Comparison of ENCODE assay signal across 1 cellular context in the genomic region with DNA sequence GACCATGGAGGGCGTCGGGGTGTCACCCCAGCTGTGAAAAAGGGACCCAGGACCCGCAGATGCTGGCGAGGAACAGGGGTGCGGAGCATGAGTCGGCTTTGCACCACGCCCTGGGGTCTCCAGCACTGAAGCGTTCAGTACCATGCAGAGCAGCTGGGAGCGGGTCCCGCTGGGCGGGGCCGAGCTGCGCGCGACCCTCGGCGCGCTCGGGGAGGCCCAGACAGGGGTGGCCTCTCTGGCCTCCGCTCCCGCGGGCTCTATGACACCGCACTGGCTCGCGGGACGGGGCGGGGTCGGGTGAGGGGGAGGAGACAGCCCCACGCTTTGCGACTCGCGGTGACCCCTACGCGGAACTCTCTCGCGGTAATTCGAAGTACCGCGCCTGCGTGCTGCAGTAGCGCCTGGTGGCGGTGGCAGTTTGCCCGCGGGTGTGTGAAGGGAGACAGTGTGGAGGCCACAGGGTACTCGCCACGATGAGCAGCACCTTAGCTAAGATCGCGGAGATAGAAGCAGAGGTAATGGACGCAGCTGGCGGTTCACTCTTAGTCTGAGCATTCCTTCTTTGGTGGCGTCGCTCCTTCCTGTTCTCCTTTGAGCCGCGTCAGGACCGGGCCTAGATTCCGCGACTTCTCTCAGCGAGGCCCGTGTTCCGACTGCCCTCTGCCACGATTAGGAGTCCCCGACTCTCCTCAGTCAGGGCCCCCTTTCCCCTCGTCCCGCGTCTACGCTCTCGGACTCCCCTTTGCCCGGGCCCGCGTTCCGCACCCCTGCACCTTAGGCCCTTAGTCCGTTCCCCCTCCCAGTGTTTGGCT.
TF ChIP-seq lines count a peak whose summit lies in the region.

A gene with protein sequence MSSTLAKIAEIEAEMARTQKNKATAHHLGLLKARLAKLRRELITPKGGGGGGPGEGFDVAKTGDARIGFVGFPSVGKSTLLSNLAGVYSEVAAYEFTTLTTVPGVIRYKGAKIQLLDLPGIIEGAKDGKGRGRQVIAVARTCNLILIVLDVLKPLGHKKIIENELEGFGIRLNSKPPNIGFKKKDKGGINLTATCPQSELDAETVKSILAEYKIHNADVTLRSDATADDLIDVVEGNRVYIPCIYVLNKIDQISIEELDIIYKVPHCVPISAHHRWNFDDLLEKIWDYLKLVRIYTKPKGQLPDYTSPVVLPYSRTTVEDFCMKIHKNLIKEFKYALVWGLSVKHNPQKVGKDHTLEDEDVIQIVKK (plus strand): TSS at position 394 of the 812 bp plus-strand sequence. CDS start 80 bp downstream, at position 474.

TF ChIP-seq in GM12878, 131 proteins besides CTCF, POLR2A, EP300 and RAD21 (continued from another document):
- TF ChIP-seq, protein P1, sequence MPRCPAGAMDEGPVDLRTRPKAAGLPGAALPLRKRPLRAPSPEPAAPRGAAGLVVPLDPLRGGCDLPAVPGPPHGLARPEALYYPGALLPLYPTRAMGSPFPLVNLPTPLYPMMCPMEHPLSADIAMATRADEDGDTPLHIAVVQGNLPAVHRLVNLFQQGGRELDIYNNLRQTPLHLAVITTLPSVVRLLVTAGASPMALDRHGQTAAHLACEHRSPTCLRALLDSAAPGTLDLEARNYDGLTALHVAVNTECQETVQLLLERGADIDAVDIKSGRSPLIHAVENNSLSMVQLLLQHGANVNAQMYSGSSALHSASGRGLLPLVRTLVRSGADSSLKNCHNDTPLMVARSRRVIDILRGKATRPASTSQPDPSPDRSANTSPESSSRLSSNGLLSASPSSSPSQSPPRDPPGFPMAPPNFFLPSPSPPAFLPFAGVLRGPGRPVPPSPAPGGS (IDR thresholded peaks at IDR 0.05; ENCODE audit: borderline replicate concordance, insufficient read depth, low read depth, low read length, poor library complexity, severe bottlenecking) = no peak
- TF ChIP-seq ZNF274 (IDR thresholded peaks at IDR 0.05; ENCODE audit: insufficient read depth, insufficient read length) (no peak), GATAD2B (conservative IDR thresholded peaks at IDR 0.05; ENCODE audit: low read depth) (peak; percentile 81), STAT3 (IDR thresholded peaks at IDR 0.05; ENCODE audit: low read depth, low read length) (no peak), RUNX3 (IDR thresholded peaks at IDR 0.05; ENCODE audit: low read length) (peak; percentile 50), SUPT20H (IDR thresholded peaks at IDR 0.05; ENCODE audit: borderline replicate concordance, control insufficient read depth, low read depth, low read length) (no peak), MEF2A (IDR thresholded peaks at IDR 0.05; ENCODE audit: insufficient read depth, low read depth, low read length) (no peak), POU2F2 (IDR thresholded peaks at IDR 0.05; ENCODE audit: borderline replicate concordance, low read depth, low read length) (peak; percentile 93), BMI1 (IDR thresholded peaks at IDR 0.05; ENCODE audit: borderline replicate concordance) (no peak), MTA2 (IDR thresholded peaks at IDR 0.05; ENCODE audit: low read depth) (no peak), MLLT1 (IDR thresholded peaks at IDR 0.05) (peak; percentile 65), POLR2AphosphoS5 (IDR thresholded peaks at IDR 0.05; ENCODE audit: low read length) (peak; percentile 98), TCF7 (IDR thresholded peaks at IDR 0.05; ENCODE audit: borderline replicate concordance) (no peak), HDAC2 (IDR thresholded peaks at IDR 0.05) (no peak), MTA3 (IDR thresholded peaks at IDR 0.05; ENCODE audit: borderline replicate concordance, low read length) (no peak; the same call in 1 of the 2 replicates), TBL1XR1 (IDR thresholded peaks at IDR 0.05; ENCODE audit: low read depth, low read length) (no peak), CHD4 (IDR thresholded peaks at IDR 0.05) (no peak), ZNF622 (IDR thresholded peaks at IDR 0.05) (no peak), PAX8 (IDR thresholded peaks at IDR 0.05) (no peak), EGR1 (IDR thresholded peaks at IDR 0.05; ENCODE audit: borderline replicate concordance in 1 of 2, low read depth in 2 of 2, low read length in 2 of 2) (peak in 1 of 2 experiments; percentile 37; a peak in 1 of 3 replicates), PML (IDR thresholded peaks at IDR 0.05; ENCODE audit: low read length) (peak; percentile 96), NR2F1 (conservative IDR thresholded peaks at IDR 0.05) (peak; percentile 84), RFX5 (IDR thresholded peaks at IDR 0.05; ENCODE audit: low read depth, low read length) (0 out of 2 replicates have a peak, but pooled peaks have one; percentile 11)
- TF ChIP-seq, protein P2, sequence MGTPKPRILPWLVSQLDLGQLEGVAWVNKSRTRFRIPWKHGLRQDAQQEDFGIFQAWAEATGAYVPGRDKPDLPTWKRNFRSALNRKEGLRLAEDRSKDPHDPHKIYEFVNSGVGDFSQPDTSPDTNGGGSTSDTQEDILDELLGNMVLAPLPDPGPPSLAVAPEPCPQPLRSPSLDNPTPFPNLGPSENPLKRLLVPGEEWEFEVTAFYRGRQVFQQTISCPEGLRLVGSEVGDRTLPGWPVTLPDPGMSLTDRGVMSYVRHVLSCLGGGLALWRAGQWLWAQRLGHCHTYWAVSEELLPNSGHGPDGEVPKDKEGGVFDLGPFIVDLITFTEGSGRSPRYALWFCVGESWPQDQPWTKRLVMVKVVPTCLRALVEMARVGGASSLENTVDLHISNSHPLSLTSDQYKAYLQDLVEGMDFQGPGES (IDR thresholded peaks at IDR 0.05) = no peak
- TF ChIP-seq, protein P3, sequence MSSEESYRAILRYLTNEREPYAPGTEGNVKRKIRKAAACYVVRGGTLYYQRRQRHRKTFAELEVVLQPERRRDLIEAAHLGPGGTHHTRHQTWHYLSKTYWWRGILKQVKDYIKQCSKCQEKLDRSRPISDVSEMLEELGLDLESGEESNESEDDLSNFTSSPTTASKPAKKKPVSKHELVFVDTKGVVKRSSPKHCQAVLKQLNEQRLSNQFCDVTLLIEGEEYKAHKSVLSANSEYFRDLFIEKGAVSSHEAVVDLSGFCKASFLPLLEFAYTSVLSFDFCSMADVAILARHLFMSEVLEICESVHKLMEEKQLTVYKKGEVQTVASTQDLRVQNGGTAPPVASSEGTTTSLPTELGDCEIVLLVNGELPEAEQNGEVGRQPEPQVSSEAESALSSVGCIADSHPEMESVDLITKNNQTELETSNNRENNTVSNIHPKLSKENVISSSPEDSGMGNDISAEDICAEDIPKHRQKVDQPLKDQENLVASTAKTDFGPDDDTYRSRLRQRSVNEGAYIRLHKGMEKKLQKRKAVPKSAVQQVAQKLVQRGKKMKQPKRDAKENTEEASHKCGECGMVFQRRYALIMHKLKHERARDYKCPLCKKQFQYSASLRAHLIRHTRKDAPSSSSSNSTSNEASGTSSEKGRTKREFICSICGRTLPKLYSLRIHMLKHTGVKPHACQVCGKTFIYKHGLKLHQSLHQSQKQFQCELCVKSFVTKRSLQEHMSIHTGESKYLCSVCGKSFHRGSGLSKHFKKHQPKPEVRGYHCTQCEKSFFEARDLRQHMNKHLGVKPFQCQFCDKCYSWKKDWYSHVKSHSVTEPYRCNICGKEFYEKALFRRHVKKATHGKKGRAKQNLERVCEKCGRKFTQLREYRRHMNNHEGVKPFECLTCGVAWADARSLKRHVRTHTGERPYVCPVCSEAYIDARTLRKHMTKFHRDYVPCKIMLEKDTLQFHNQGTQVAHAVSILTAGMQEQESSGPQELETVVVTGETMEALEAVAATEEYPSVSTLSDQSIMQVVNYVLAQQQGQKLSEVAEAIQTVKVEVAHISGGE (CRISPR knock-in tag; IDR thresholded peaks at IDR 0.05) = no peak
- TF ChIP-seq, protein P4, sequence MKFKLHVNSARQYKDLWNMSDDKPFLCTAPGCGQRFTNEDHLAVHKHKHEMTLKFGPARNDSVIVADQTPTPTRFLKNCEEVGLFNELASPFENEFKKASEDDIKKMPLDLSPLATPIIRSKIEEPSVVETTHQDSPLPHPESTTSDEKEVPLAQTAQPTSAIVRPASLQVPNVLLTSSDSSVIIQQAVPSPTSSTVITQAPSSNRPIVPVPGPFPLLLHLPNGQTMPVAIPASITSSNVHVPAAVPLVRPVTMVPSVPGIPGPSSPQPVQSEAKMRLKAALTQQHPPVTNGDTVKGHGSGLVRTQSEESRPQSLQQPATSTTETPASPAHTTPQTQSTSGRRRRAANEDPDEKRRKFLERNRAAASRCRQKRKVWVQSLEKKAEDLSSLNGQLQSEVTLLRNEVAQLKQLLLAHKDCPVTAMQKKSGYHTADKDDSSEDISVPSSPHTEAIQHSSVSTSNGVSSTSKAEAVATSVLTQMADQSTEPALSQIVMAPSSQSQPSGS (IDR thresholded peaks at IDR 0.05; ENCODE audit: low read length) = no peak
